Comparison of ENCODE assay signal across 13 cellular contexts in genomic region chr2:24881623-24882022, GRCh38. TPM values are rescaled to one million over a fixed set of nuclear protein-coding genes. Genes with fewer than 3 reads are reported as not detected.
DNase-seq lines count a peak whose midpoint lies in the region; ATAC-seq and TF ChIP-seq lines count a peak whose summit lies in the region.
"Had no signal": no experiment of that assay in that cellular context is flagged by ENCODE, and none has a peak within 500 bp of the region (broad histone marks: within the 10 kb centered on the region; RNA-seq: fewer than 3 reads in every experiment).

No MANE protein-coding gene starts in this region.

- H3K27ac Mint-ChIP-seq in neural progenitor cell (no peak overlapping the region), progenitor cell of endocrine pancreas (no peak overlapping the region)
- H3K27ac Mint-ChIP-seq: T-cell had no signal

- H3K4me3 ChIP-seq in Loucy (ENCODE audit: low read length, poor library complexity, severe bottlenecking) (no peak overlapping the region), dorsolateral prefrontal cortex (peak overlapping the region in 8 of 59 donors; percentile 1 to 32 (median 9)), neural progenitor cell (no peak overlapping the region)

- H3K9me3 ChIP-seq in Loucy (ENCODE audit: insufficient read depth, low read depth, low read length) (no peaks in the 10 kb centered on the region), neural progenitor cell (ENCODE audit: low read depth) (no peaks in the 10 kb centered on the region)

- H3K9ac ChIP-seq in Loucy (ENCODE audit: low read depth, low read length, poor library complexity, severe bottlenecking) (no peak overlapping the region), neural progenitor cell (no peak overlapping the region)

- H2AFZ ChIP-seq in Loucy (ENCODE audit: low read length) (no peak overlapping the region), neural progenitor cell (replicated peaks) (no peak overlapping the region)

- no peak overlapping the region for H3K4me3 Mint-ChIP-seq in neural progenitor cell
- no peak overlapping the region for H3K4me3 Mint-ChIP-seq in progenitor cell of endocrine pancreas (ENCODE audit: low read depth)
- H3K4me3 Mint-ChIP-seq: CD4-positive, alpha-beta memory T cell; T-cell had no signal

- H3K27ac ChIP-seq in dorsolateral prefrontal cortex (peak overlapping the region in 55 of 59 donors; percentile 23 to 93 (median 80)), neural progenitor cell (no peak overlapping the region)

- H3F3A ChIP-seq in Loucy (ENCODE audit: low read depth) (no peaks in the 10 kb centered on the region), neural progenitor cell (ENCODE audit: low read depth) (no peaks in the 10 kb centered on the region)

- peaks cover 38% of the 10 kb centered on the region; the same call in 1 of the 2 replicates for H3K79me2 ChIP-seq in Loucy (ENCODE audit: insufficient read depth, low read length)
- no peaks in the 10 kb centered on the region for H3K79me2 ChIP-seq in neural progenitor cell (ENCODE audit: low read depth)

- peak; percentile 39 for DNase-seq in ELF-1 (ENCODE audit: low read depth, low spot score)
- DNase-seq in dorsolateral prefrontal cortex = peak in 4 of 10 donors; percentile 29 to 57 (median 51)
- no peak for DNase-seq in neural progenitor cell (ENCODE audit: low spot score)
- DNase-seq in progenitor cell of endocrine pancreas (ENCODE audit: low spot score, unreplicated experiment) = no peak
- DNase-seq in NCI-H1105 treated with DMSO at 0.1 percent for 48 hours (lab: John Stamatoyannopoulos, UW) = no peak
- DNase-seq: CD4-positive, alpha-beta memory T cell; left cardiac atrium; NCI-H1436; NCI-H524 treated with DMSO at 0.1 percent for 48 hours; stimulated activated CD4-positive, alpha-beta T cell treated with anti-CD3 and anti-CD28 coated beads, Interleukin-2, amount 100 ng/mL, for 24 hours; T-cell had no signal

- H3K4me2 ChIP-seq in Loucy (ENCODE audit: low read depth, low read length, poor library complexity, severe bottlenecking) = no peak overlapping the region
- H3K4me2 ChIP-seq in neural progenitor cell = no peak overlapping the region

- H4K20me1 ChIP-seq in Loucy (ENCODE audit: insufficient read depth, low read length, poor library complexity, severe bottlenecking) (peaks cover 5% of the 10 kb centered on the region), neural progenitor cell (ENCODE audit: low read depth) (no peaks in the 10 kb centered on the region)

- H3K4me1 ChIP-seq in Loucy (ENCODE audit: insufficient read depth, low read length, poor library complexity, severe bottlenecking) (peaks cover 24% of the 10 kb centered on the region), neural progenitor cell (no peaks in the 10 kb centered on the region)

- no peaks in the 10 kb centered on the region for H3K9me2 ChIP-seq in Loucy (replicated peaks; ENCODE audit: low read depth, low read length)

- no peak for ATAC-seq in GM18907 (IDR thresholded peaks at IDR 0.05; ENCODE audit: unreplicated experiment)
- ATAC-seq: left cardiac atrium, T-cell had no signal

- H3K27me3 ChIP-seq in Loucy (ENCODE audit: insufficient read depth, low read length, poor library complexity, severe bottlenecking) (no peaks in the 10 kb centered on the region), dorsolateral prefrontal cortex (no peaks in the 10 kb centered on the region), neural progenitor cell (no peaks in the 10 kb centered on the region)

- H3K36me3 Mint-ChIP-seq in neural progenitor cell = peaks cover 14% of the 10 kb centered on the region
- no peaks in the 10 kb centered on the region for H3K36me3 Mint-ChIP-seq in progenitor cell of endocrine pancreas (ENCODE audit: insufficient read depth)
- H3K36me3 Mint-ChIP-seq: T-cell had no signal

- intact Hi-C loops in dorsolateral prefrontal cortex (cut with DNase I) = loop anchor here in 1 of 2 donors (2.0 kb wide), 1 partner anchor 91 kb away; no protein-coding TSS in a partner anchor

- H3K36me3 ChIP-seq in Loucy (ENCODE audit: insufficient read depth, low read length) (no peaks in the 10 kb centered on the region; the same call in 1 of the 2 replicates), neural progenitor cell (no peaks in the 10 kb centered on the region)

- H3K27me3 Mint-ChIP-seq in neural progenitor cell (ENCODE audit: insufficient read depth, low read depth) (peaks cover 2% of the 10 kb centered on the region), progenitor cell of endocrine pancreas (no peaks in the 10 kb centered on the region)
- H3K27me3 Mint-ChIP-seq: CD4-positive, alpha-beta memory T cell; T-cell had no signal

- H3K9me3 Mint-ChIP-seq in neural progenitor cell = peaks cover 2% of the 10 kb centered on the region
- no peaks in the 10 kb centered on the region for H3K9me3 Mint-ChIP-seq in progenitor cell of endocrine pancreas (ENCODE audit: low read depth)
- H3K9me3 Mint-ChIP-seq: T-cell had no signal

- H3K4me1 Mint-ChIP-seq in neural progenitor cell = peaks cover 14% of the 10 kb centered on the region
- peaks cover 2% of the 10 kb centered on the region for H3K4me1 Mint-ChIP-seq in progenitor cell of endocrine pancreas (ENCODE audit: low read depth)

- TF ChIP-seq CTCF in Loucy (conservative IDR thresholded peaks at IDR 0.05; ENCODE audit: low read length) = peak; percentile 63
- TF ChIP-seq CTCF in dorsolateral prefrontal cortex (IDR thresholded peaks at IDR 0.05 in 54 of 56, conservative IDR thresholded peaks at IDR 0.05 in 2 of 56; ENCODE audit: low read depth in 1 of 56, partially characterized antibody in 56 of 56) = peak in 46 of 56 donors; percentile 8 to 67 (median 44)
- TF ChIP-seq CTCF in neural progenitor cell (IDR thresholded peaks at IDR 0.05) = peak; percentile 22
- no peak for TF ChIP-seq CTCF in progenitor cell of endocrine pancreas (IDR thresholded peaks at IDR 0.05; ENCODE audit: unreplicated experiment)

RNA-seq across cellular contexts. Expression of gene ADCY3, which starts 38.4 kb away (rescaled TPM):
- total RNA-seq in dorsolateral prefrontal cortex = 100 to 1,000 TPM in 39 of 120 experiments, 10 to 100 TPM in 81; 67.4 to 150 (median 95.0) TPM
- total RNA-seq in neural progenitor cell (ENCODE audit: low replicate concordance) = 25.3 and 28.9 TPM in 2 replicates
- 22.6 and 24.6 TPM in 2 replicates for total RNA-seq in progenitor cell of endocrine pancreas
